1 cellular context compared by ENCODE assay signal in the genomic region with DNA sequence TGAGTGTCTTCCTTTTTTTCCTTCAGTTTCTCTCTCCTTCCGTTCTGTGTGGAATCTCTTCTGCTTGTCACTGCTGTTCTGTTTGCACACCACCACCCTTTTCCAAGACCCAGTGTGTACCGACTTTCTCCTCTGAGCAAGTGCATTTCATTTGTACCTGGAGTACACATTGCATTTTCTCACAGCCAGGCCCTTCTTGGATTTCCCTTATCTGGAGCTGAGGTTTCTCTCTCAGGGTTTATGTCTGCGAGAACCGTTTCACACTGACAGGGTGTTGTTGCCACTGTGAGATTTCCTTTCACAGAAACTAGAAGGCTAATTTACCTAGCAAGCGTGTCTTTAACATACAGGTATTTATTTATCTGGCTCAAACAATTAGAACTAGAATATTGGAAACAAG.
TF ChIP-seq lines count a peak whose summit lies in the region.

No MANE protein-coding gene starts in this region.

TF ChIP-seq in WTC11, 78 proteins besides CTCF, POLR2A, EP300 and RAD21 (continued from another document):
- TF ChIP-seq, protein P1, sequence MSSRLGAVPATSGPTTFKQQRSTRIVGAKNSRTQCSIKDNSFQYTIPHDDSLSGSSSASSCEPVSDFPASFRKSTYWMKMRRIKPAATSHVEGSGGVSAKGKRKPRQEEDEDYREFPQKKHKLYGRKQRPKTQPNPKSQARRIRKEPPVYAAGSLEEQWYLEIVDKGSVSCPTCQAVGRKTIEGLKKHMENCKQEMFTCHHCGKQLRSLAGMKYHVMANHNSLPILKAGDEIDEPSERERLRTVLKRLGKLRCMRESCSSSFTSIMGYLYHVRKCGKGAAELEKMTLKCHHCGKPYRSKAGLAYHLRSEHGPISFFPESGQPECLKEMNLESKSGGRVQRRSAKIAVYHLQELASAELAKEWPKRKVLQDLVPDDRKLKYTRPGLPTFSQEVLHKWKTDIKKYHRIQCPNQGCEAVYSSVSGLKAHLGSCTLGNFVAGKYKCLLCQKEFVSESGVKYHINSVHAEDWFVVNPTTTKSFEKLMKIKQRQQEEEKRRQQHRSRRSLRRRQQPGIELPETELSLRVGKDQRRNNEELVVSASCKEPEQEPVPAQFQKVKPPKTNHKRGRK (CRISPR knock-in tag; IDR thresholded peaks at IDR 0.05; ENCODE audit: borderline replicate concordance), result no peak
- TF ChIP-seq ZNF416 (CRISPR knock-in tag; IDR thresholded peaks at IDR 0.05) (no peak), HMGA2 (CRISPR knock-in tag; IDR thresholded peaks at IDR 0.05) (no peak), CREM (CRISPR knock-in tag; IDR thresholded peaks at IDR 0.05) (no peak), CREB1 (CRISPR knock-in tag; IDR thresholded peaks at IDR 0.05) (no peak), ZNF138 (CRISPR knock-in tag; conservative IDR thresholded peaks at IDR 0.05) (no peak), ZNF121 (CRISPR knock-in tag; IDR thresholded peaks at IDR 0.05) (no peak), NFYB (CRISPR knock-in tag; conservative IDR thresholded peaks at IDR 0.05; ENCODE audit: low read depth) (no peak), ZNF232 (CRISPR knock-in tag; IDR thresholded peaks at IDR 0.05) (no peak)
- TF ChIP-seq, protein P2, sequence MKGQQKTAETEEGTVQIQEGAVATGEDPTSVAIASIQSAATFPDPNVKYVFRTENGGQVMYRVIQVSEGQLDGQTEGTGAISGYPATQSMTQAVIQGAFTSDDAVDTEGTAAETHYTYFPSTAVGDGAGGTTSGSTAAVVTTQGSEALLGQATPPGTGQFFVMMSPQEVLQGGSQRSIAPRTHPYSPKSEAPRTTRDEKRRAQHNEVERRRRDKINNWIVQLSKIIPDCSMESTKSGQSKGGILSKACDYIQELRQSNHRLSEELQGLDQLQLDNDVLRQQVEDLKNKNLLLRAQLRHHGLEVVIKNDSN (CRISPR knock-in tag; IDR thresholded peaks at IDR 0.05), result no peak
- TF ChIP-seq, protein P3, sequence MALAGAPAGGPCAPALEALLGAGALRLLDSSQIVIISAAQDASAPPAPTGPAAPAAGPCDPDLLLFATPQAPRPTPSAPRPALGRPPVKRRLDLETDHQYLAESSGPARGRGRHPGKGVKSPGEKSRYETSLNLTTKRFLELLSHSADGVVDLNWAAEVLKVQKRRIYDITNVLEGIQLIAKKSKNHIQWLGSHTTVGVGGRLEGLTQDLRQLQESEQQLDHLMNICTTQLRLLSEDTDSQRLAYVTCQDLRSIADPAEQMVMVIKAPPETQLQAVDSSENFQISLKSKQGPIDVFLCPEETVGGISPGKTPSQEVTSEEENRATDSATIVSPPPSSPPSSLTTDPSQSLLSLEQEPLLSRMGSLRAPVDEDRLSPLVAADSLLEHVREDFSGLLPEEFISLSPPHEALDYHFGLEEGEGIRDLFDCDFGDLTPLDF (CRISPR knock-in tag; IDR thresholded peaks at IDR 0.05), result no peak
- TF ChIP-seq, protein P4, sequence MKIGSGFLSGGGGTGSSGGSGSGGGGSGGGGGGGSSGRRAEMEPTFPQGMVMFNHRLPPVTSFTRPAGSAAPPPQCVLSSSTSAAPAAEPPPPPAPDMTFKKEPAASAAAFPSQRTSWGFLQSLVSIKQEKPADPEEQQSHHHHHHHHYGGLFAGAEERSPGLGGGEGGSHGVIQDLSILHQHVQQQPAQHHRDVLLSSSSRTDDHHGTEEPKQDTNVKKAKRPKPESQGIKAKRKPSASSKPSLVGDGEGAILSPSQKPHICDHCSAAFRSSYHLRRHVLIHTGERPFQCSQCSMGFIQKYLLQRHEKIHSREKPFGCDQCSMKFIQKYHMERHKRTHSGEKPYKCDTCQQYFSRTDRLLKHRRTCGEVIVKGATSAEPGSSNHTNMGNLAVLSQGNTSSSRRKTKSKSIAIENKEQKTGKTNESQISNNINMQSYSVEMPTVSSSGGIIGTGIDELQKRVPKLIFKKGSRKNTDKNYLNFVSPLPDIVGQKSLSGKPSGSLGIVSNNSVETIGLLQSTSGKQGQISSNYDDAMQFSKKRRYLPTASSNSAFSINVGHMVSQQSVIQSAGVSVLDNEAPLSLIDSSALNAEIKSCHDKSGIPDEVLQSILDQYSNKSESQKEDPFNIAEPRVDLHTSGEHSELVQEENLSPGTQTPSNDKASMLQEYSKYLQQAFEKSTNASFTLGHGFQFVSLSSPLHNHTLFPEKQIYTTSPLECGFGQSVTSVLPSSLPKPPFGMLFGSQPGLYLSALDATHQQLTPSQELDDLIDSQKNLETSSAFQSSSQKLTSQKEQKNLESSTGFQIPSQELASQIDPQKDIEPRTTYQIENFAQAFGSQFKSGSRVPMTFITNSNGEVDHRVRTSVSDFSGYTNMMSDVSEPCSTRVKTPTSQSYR (CRISPR knock-in tag; IDR thresholded peaks at IDR 0.05), result no peak
- TF ChIP-seq, protein P5, sequence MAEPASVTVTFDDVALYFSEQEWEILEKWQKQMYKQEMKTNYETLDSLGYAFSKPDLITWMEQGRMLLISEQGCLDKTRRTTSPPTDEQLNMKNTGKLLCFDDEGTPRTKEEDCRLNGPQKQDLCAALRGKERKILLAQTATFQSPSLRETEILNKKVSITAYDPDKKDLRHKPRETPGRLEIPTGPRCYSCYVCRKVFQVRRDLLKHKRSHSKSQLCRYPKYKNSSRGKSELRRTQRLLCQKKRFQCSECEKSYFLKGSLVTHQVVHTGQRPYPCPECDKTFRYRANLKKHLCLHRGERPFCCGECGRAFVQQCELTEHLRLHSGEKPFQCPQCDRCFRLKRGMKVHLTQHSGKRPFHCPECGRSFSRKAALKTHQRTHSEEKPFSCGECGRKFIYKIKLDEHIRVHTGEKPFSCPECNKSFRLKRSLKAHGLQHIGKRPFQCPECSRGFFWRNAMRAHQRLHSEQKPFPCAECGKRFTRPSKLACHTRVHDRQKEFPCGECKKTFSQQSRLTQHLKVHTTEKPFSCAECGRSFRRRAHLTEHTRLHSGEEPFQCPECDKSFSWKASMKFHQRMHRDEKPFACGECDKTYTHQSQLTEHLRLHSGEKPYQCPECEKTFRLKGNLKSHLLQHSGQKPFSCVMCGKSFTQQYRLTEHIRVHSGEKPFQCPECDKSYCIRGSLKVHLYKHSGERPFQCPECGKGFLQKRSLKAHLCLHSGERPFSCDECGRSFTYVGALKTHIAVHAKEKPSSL (CRISPR knock-in tag; conservative IDR thresholded peaks at IDR 0.05), result no peak
